In the genomic region with DNA sequence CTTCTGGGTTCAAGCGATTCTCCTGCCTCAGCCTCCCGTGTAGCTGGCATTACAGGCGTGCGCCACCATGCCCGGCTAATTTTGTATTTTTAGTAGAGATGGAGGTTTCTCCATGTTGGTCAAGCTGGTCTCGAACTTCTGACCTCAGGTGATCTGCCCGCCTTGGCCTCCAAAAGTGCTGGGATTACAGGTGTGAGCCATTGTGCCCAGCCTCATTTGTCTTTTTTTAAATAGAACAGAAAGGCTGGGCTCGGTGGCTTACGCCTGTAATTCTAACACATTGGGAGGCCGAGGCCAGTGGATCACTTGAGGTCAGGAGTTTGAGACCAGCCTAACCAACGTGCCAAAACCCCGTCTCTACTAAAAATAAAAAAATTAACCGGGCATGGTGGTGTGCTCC, we compare ENCODE assay signal across 8 cellular contexts. TPM values are rescaled to one million over a fixed set of nuclear protein-coding genes. Genes with fewer than 3 reads are reported as not detected.
"Had no signal": no experiment of that assay in that cellular context is flagged by ENCODE, and none has a peak within 500 bp of the region (broad histone marks: within the 10 kb centered on the region; RNA-seq: fewer than 3 reads in every experiment).

No MANE protein-coding gene starts in this region.

RNA-seq across cellular contexts. Expression of a gene that starts 5.7 kb away (rescaled TPM):
- total RNA-seq: aorta, fibroblast of lung, frontal cortex, heart right ventricle, Right ventricle myocardium superior, T-helper 17 cell, transverse colon had no signal
- polyA plus RNA-seq: fibroblast of lung, keratinocyte had no signal
